ENCODE assay signal across 3 cellular contexts in the genomic region with DNA sequence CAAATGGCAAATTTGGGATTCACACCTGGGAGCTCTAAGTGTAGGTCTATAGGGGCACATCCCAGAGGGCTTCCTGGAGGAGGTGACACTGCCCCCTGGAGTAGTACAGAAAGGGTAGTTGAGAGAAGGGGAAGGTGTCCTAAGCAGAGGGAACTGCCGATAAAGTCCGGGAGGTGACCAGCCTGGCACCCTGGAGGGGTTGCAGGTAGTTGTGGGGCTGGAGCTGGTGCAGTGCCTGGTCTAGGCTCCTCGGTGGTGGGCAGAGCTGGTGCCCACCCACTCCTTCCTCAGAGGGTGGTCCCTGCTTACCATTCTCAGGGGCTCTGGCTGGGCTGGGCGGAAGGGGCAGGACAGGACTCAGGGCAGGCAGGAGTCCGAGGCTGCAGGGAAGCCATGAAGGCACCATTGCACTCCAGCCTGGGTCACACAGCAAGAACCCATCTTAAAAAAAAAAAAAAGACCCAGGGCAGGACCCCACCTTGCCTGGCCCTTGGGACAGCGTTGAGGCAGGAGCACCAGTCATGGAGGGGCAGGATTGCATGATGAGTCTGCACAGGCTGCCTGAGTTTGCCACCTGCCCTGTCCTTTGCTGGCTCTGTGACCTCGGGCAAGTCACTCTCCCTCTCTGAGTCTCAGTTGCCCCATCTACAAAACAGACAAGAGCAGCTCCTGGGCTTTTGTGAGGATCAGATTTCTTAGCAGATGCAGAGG.
TF ChIP-seq lines count a peak whose summit lies in the region.

No MANE protein-coding gene starts in this region.

TF ChIP-seq in SK-N-SH, 30 proteins besides CTCF, POLR2A, EP300 and RAD21:
- TF ChIP-seq MXI1 (IDR thresholded peaks at IDR 0.05; ENCODE audit: low read depth, low read length) (no peak), GABPA (IDR thresholded peaks at IDR 0.05; ENCODE audit: low read depth) (no peak), MEF2A (IDR thresholded peaks at IDR 0.05; ENCODE audit: borderline replicate concordance, low read depth) (no peak), SIN3A (IDR thresholded peaks at IDR 0.05; ENCODE audit: borderline replicate concordance, low read depth, low read length) (no peak), FOXJ3 (CRISPR knock-in tag; IDR thresholded peaks at IDR 0.05) (no peak), YY1 (IDR thresholded peaks at IDR 0.05; ENCODE audit: low read depth) (no peak)
- TF ChIP-seq, protein P1, sequence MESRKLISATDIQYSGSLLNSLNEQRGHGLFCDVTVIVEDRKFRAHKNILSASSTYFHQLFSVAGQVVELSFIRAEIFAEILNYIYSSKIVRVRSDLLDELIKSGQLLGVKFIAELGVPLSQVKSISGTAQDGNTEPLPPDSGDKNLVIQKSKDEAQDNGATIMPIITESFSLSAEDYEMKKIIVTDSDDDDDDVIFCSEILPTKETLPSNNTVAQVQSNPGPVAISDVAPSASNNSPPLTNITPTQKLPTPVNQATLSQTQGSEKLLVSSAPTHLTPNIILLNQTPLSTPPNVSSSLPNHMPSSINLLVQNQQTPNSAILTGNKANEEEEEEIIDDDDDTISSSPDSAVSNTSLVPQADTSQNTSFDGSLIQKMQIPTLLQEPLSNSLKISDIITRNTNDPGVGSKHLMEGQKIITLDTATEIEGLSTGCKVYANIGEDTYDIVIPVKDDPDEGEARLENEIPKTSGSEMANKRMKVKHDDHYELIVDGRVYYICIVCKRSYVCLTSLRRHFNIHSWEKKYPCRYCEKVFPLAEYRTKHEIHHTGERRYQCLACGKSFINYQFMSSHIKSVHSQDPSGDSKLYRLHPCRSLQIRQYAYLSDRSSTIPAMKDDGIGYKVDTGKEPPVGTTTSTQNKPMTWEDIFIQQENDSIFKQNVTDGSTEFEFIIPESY (IDR thresholded peaks at IDR 0.05; ENCODE audit: borderline replicate concordance, low read depth), result no peak
- TF ChIP-seq, protein P2, sequence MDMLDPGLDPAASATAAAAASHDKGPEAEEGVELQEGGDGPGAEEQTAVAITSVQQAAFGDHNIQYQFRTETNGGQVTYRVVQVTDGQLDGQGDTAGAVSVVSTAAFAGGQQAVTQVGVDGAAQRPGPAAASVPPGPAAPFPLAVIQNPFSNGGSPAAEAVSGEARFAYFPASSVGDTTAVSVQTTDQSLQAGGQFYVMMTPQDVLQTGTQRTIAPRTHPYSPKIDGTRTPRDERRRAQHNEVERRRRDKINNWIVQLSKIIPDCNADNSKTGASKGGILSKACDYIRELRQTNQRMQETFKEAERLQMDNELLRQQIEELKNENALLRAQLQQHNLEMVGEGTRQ (IDR thresholded peaks at IDR 0.05; ENCODE audit: borderline replicate concordance, low read depth, low read length), result no peak
- TF ChIP-seq, protein P3, sequence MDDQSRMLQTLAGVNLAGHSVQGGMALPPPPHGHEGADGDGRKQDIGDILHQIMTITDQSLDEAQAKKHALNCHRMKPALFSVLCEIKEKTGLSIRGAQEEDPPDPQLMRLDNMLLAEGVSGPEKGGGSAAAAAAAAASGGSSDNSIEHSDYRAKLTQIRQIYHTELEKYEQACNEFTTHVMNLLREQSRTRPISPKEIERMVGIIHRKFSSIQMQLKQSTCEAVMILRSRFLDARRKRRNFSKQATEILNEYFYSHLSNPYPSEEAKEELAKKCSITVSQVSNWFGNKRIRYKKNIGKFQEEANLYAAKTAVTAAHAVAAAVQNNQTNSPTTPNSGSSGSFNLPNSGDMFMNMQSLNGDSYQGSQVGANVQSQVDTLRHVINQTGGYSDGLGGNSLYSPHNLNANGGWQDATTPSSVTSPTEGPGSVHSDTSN (IDR thresholded peaks at IDR 0.05), result no peak
TF ChIP-seq in SK-N-SH: peak in this region for 0.

TF ChIP-seq in SK-N-SH treated with all-trans-retinoic acid at 6 μM for 48 hours, 23 proteins besides CTCF, POLR2A, EP300 and RAD21:
- TF ChIP-seq, protein P4, sequence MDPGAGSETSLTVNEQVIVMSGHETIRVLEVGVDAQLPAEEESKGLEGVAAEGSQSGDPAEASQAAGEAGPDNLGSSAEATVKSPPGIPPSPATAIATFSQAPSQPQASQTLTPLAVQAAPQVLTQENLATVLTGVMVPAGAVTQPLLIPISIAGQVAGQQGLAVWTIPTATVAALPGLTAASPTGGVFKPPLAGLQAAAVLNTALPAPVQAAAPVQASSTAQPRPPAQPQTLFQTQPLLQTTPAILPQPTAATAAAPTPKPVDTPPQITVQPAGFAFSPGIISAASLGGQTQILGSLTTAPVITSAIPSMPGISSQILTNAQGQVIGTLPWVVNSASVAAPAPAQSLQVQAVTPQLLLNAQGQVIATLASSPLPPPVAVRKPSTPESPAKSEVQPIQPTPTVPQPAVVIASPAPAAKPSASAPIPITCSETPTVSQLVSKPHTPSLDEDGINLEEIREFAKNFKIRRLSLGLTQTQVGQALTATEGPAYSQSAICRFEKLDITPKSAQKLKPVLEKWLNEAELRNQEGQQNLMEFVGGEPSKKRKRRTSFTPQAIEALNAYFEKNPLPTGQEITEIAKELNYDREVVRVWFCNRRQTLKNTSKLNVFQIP (CRISPR knock-in tag; IDR thresholded peaks at IDR 0.05; ENCODE audit: borderline replicate concordance, low read depth), result no peak
- no peak for TF ChIP-seq ZNF565 (CRISPR knock-in tag; conservative IDR thresholded peaks at IDR 0.05; ENCODE audit: low read depth)
- TF ChIP-seq, protein P5, sequence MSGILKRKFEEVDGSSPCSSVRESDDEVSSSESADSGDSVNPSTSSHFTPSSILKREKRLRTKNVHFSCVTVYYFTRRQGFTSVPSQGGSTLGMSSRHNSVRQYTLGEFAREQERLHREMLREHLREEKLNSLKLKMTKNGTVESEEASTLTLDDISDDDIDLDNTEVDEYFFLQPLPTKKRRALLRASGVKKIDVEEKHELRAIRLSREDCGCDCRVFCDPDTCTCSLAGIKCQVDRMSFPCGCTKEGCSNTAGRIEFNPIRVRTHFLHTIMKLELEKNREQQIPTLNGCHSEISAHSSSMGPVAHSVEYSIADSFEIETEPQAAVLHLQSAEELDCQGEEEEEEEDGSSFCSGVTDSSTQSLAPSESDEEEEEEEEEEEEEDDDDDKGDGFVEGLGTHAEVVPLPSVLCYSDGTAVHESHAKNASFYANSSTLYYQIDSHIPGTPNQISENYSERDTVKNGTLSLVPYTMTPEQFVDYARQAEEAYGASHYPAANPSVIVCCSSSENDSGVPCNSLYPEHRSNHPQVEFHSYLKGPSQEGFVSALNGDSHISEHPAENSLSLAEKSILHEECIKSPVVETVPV (CRISPR knock-in tag; IDR thresholded peaks at IDR 0.05), result no peak
- TF ChIP-seq, protein P6, sequence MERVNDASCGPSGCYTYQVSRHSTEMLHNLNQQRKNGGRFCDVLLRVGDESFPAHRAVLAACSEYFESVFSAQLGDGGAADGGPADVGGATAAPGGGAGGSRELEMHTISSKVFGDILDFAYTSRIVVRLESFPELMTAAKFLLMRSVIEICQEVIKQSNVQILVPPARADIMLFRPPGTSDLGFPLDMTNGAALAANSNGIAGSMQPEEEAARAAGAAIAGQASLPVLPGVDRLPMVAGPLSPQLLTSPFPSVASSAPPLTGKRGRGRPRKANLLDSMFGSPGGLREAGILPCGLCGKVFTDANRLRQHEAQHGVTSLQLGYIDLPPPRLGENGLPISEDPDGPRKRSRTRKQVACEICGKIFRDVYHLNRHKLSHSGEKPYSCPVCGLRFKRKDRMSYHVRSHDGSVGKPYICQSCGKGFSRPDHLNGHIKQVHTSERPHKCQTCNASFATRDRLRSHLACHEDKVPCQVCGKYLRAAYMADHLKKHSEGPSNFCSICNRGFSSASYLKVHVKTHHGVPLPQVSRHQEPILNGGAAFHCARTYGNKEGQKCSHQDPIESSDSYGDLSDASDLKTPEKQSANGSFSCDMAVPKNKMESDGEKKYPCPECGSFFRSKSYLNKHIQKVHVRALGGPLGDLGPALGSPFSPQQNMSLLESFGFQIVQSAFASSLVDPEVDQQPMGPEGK (CRISPR knock-in tag; IDR thresholded peaks at IDR 0.05; ENCODE audit: borderline replicate concordance), result no peak
- no peak for TF ChIP-seq OSR1 (CRISPR knock-in tag; IDR thresholded peaks at IDR 0.05)
- no peak for TF ChIP-seq SNAI2 (CRISPR knock-in tag; IDR thresholded peaks at IDR 0.05)
- no peak for TF ChIP-seq TOX (CRISPR knock-in tag; IDR thresholded peaks at IDR 0.05; ENCODE audit: borderline replicate concordance)
- no peak for TF ChIP-seq ZNF8 (CRISPR knock-in tag; IDR thresholded peaks at IDR 0.05)
- TF ChIP-seq PPARA (CRISPR knock-in tag; IDR thresholded peaks at IDR 0.05; ENCODE audit: borderline replicate concordance), result no peak
- no peak for TF ChIP-seq GLIS3 (CRISPR knock-in tag; IDR thresholded peaks at IDR 0.05)
- TF ChIP-seq ZFP30 (CRISPR knock-in tag; IDR thresholded peaks at IDR 0.05), result no peak
- TF ChIP-seq ARNTL (CRISPR knock-in tag; IDR thresholded peaks at IDR 0.05; ENCODE audit: borderline replicate concordance, low read depth), result no peak
- TF ChIP-seq ZFP3 (CRISPR knock-in tag; IDR thresholded peaks at IDR 0.05), result no peak
- TF ChIP-seq TCF4 (CRISPR knock-in tag; IDR thresholded peaks at IDR 0.05; ENCODE audit: borderline replicate concordance), result no peak
- TF ChIP-seq, protein P7, sequence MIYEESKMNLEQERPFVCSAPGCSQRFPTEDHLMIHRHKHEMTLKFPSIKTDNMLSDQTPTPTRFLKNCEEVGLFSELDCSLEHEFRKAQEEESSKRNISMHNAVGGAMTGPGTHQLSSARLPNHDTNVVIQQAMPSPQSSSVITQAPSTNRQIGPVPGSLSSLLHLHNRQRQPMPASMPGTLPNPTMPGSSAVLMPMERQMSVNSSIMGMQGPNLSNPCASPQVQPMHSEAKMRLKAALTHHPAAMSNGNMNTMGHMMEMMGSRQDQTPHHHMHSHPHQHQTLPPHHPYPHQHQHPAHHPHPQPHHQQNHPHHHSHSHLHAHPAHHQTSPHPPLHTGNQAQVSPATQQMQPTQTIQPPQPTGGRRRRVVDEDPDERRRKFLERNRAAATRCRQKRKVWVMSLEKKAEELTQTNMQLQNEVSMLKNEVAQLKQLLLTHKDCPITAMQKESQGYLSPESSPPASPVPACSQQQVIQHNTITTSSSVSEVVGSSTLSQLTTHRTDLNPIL (CRISPR knock-in tag; IDR thresholded peaks at IDR 0.05; ENCODE audit: low read depth), result no peak

TF ChIP-seq in GM12878, 131 proteins besides CTCF, POLR2A, EP300 and RAD21:
- TF ChIP-seq MTA2 (IDR thresholded peaks at IDR 0.05; ENCODE audit: low read depth) (no peak), RUNX3 (IDR thresholded peaks at IDR 0.05; ENCODE audit: low read length) (no peak), PAX5 (IDR thresholded peaks at IDR 0.05; ENCODE audit: borderline replicate concordance, low read depth, low read length) (no peak), KLF5 (IDR thresholded peaks at IDR 0.05; ENCODE audit: partially characterized antibody) (no peak), ZSCAN29 (IDR thresholded peaks at IDR 0.05) (no peak), RBBP5 (conservative IDR thresholded peaks at IDR 0.05) (no peak), TCF7 (IDR thresholded peaks at IDR 0.05; ENCODE audit: borderline replicate concordance) (no peak)
- TF ChIP-seq, protein P8, sequence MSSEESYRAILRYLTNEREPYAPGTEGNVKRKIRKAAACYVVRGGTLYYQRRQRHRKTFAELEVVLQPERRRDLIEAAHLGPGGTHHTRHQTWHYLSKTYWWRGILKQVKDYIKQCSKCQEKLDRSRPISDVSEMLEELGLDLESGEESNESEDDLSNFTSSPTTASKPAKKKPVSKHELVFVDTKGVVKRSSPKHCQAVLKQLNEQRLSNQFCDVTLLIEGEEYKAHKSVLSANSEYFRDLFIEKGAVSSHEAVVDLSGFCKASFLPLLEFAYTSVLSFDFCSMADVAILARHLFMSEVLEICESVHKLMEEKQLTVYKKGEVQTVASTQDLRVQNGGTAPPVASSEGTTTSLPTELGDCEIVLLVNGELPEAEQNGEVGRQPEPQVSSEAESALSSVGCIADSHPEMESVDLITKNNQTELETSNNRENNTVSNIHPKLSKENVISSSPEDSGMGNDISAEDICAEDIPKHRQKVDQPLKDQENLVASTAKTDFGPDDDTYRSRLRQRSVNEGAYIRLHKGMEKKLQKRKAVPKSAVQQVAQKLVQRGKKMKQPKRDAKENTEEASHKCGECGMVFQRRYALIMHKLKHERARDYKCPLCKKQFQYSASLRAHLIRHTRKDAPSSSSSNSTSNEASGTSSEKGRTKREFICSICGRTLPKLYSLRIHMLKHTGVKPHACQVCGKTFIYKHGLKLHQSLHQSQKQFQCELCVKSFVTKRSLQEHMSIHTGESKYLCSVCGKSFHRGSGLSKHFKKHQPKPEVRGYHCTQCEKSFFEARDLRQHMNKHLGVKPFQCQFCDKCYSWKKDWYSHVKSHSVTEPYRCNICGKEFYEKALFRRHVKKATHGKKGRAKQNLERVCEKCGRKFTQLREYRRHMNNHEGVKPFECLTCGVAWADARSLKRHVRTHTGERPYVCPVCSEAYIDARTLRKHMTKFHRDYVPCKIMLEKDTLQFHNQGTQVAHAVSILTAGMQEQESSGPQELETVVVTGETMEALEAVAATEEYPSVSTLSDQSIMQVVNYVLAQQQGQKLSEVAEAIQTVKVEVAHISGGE (CRISPR knock-in tag; IDR thresholded peaks at IDR 0.05), result no peak
- TF ChIP-seq, protein P9, sequence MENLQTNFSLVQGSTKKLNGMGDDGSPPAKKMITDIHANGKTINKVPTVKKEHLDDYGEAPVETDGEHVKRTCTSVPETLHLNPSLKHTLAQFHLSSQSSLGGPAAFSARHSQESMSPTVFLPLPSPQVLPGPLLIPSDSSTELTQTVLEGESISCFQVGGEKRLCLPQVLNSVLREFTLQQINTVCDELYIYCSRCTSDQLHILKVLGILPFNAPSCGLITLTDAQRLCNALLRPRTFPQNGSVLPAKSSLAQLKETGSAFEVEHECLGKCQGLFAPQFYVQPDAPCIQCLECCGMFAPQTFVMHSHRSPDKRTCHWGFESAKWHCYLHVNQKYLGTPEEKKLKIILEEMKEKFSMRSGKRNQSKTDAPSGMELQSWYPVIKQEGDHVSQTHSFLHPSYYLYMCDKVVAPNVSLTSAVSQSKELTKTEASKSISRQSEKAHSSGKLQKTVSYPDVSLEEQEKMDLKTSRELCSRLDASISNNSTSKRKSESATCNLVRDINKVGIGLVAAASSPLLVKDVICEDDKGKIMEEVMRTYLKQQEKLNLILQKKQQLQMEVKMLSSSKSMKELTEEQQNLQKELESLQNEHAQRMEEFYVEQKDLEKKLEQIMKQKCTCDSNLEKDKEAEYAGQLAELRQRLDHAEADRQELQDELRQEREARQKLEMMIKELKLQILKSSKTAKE (IDR thresholded peaks at IDR 0.05; ENCODE audit: low read depth, poor library complexity, severe bottlenecking), result no peak
- TF ChIP-seq, protein P10, sequence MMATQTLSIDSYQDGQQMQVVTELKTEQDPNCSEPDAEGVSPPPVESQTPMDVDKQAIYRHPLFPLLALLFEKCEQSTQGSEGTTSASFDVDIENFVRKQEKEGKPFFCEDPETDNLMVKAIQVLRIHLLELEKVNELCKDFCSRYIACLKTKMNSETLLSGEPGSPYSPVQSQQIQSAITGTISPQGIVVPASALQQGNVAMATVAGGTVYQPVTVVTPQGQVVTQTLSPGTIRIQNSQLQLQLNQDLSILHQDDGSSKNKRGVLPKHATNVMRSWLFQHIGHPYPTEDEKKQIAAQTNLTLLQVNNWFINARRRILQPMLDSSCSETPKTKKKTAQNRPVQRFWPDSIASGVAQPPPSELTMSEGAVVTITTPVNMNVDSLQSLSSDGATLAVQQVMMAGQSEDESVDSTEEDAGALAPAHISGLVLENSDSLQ (IDR thresholded peaks at IDR 0.05), result no peak
